Comparison of ENCODE assay signal across 9 cellular contexts in genomic region chr7:143321734-143322133, GRCh38. TPM values are rescaled to one million over a fixed set of nuclear protein-coding genes. Genes with fewer than 3 reads are reported as not detected.
A peak's percentile ranks its signal among the peaks of the same experiment; 100 is the strongest.
DNase-seq lines count a peak whose midpoint lies in the region; ATAC-seq, FAIRE-seq and TF ChIP-seq lines count a peak whose summit lies in the region.
"Had no signal": no experiment of that assay in that cellular context is flagged by ENCODE, and none has a peak within 500 bp of the region (broad histone marks: within the 10 kb centered on the region; RNA-seq: fewer than 3 reads in every experiment).

No MANE protein-coding gene starts in this region.

- H3K9me3 Mint-ChIP-seq in osteocyte (ENCODE audit: unreplicated experiment) = no peaks in the 10 kb centered on the region
- H3K9me3 Mint-ChIP-seq: nephron progenitor cell had no signal

- H3K36me3 Mint-ChIP-seq in osteocyte (ENCODE audit: unreplicated experiment) = no peaks in the 10 kb centered on the region

- peak; percentile 76 for TF ChIP-seq RAD21 in Ishikawa (IDR thresholded peaks at IDR 0.05; ENCODE audit: low read depth)

- DNase-seq in bronchial epithelial cell (ENCODE audit: low read depth) (no peak), pancreas (no peak), osteocyte (ENCODE audit: extremely low spot score, unreplicated experiment) (no peak), coronary artery (ENCODE audit: low spot score) (no peak)
- DNase-seq: amniotic stem cell, NCI-H69, nephron progenitor cell had no signal

- H3K36me3 ChIP-seq in bronchial epithelial cell (ENCODE audit: control insufficient read depth, insufficient read depth, low read length) (no peaks in the 10 kb centered on the region), pancreas (no peaks in the 10 kb centered on the region)

- no peaks in the 10 kb centered on the region for H3K9me3 ChIP-seq in pancreas

- intact Hi-C loops in pancreas (cut with DNase I) = no loop called here

- FAIRE-seq in bronchial epithelial cell (lab: Jason Lieb, UNC) (no peak), pancreas (lab: Jason Lieb, UNC) (no peak)

- H3K4me1 Mint-ChIP-seq in osteocyte (ENCODE audit: unreplicated experiment) = peaks cover 50% of the 10 kb centered on the region

- H3K4me1 ChIP-seq in pancreas = no peaks in the 10 kb centered on the region

- no peak for TF ChIP-seq EP300 in Ishikawa (IDR thresholded peaks at IDR 0.05; ENCODE audit: borderline replicate concordance)

- H3K27ac ChIP-seq in pancreas (no peak overlapping the region), coronary artery (no peak overlapping the region)

- 62 to 70% methylated on average over 4 of the region's 4 CpGs for WGBS in pancreas, 2 donors

- no peak overlapping the region for H3K4me3 Mint-ChIP-seq in osteocyte (ENCODE audit: unreplicated experiment)
- H3K4me3 Mint-ChIP-seq: nephron progenitor cell had no signal

- ATAC-seq in pancreas = peak in 3 of 4 donors; percentile 52 to 63 (median 53)
- no peak for ATAC-seq in GM21360 (IDR thresholded peaks at IDR 0.05; ENCODE audit: unreplicated experiment)

- TF ChIP-seq CTCF in bronchial epithelial cell (IDR thresholded peaks at IDR 0.05; ENCODE audit: insufficient read depth, low read length, severe bottlenecking) (peak; percentile 52), pancreas (IDR thresholded peaks at IDR 0.05) (no peak), osteocyte (IDR thresholded peaks at IDR 0.05) (no peak), coronary artery (IDR thresholded peaks at IDR 0.05) (no peak)

- H3K4me3 ChIP-seq in bronchial epithelial cell (ENCODE audit: low read depth, low read length) (no peak overlapping the region), pancreas (no peak overlapping the region), coronary artery (no peak overlapping the region)

- H3K27me3 Mint-ChIP-seq in osteocyte (ENCODE audit: unreplicated experiment) = no peaks in the 10 kb centered on the region

- no peak overlapping the region for H3K27ac Mint-ChIP-seq in osteocyte (ENCODE audit: unreplicated experiment)
- H3K27ac Mint-ChIP-seq: nephron progenitor cell had no signal

- H3K27me3 ChIP-seq in bronchial epithelial cell (ENCODE audit: control insufficient read depth, insufficient read depth, low read length) = no peaks in the 10 kb centered on the region
- no peaks in the 10 kb centered on the region for H3K27me3 ChIP-seq in pancreas

TF ChIP-seq in Ishikawa, 13 proteins besides CTCF, POLR2A, EP300 and RAD21:
- peak; percentile 67 for TF ChIP-seq REST (IDR thresholded peaks at IDR 0.05; ENCODE audit: low read depth)
- TF ChIP-seq CEBPB (IDR thresholded peaks at IDR 0.05) = no peak

RNA-seq across cellular contexts. Expression of gene CLCN1, which starts 5.8 kb away (rescaled TPM):
- under 0.01 and 0.13 TPM in 2 replicates for total RNA-seq in bronchial epithelial cell
- under 1 TPM in 1 of 6 donors, not detected in 5; 0.06 TPM for total RNA-seq in pancreas
- under 1 TPM in 1 of 2 donors, not detected in 1; 0.05 TPM for polyA plus RNA-seq in pancreas
- not detected in 2 replicates for total RNA-seq in osteocyte

RNA-seq across cellular contexts. Expression of gene CASP2, which starts 33.6 kb away (rescaled TPM):
- total RNA-seq in bronchial epithelial cell = 6.8 and 9.6 TPM in 2 replicates
- 10 to 100 TPM in 3 of 6 donors, 1 to 10 TPM in 3; 7.6 to 19.7 (median 10.6) TPM for total RNA-seq in pancreas
- polyA plus RNA-seq in pancreas = 1 to 10 TPM; 4.2 to 6.2 TPM
- total RNA-seq in osteocyte = 47.5 and 51.4 TPM in 2 replicates

RNA-seq across cellular contexts. Expression of gene TMEM139, which starts 37.0 kb away (rescaled TPM):
- total RNA-seq in bronchial epithelial cell = 1.0 and 3.7 TPM in 2 replicates
- 10 to 100 TPM in 1 of 6 donors, 1 to 10 TPM in 5; 4.2 to 17.3 (median 6.2) TPM for total RNA-seq in pancreas
- polyA plus RNA-seq in pancreas = 10 to 100 TPM; 13.7 to 14.4 TPM
- total RNA-seq in osteocyte = not detected in 2 replicates

RNA-seq across cellular contexts. Expression of gene FAM131B, which starts 40.8 kb away (rescaled TPM):
- total RNA-seq in bronchial epithelial cell = 0.26 and 0.53 TPM in 2 replicates
- under 1 TPM; 0.05 to 0.25 (median 0.15) TPM for total RNA-seq in pancreas
- under 1 TPM; 0.08 to 0.09 TPM for polyA plus RNA-seq in pancreas
- 17.0 and 18.4 TPM in 2 replicates for total RNA-seq in osteocyte

RNA-seq across cellular contexts. Expression of gene GSTK1, which starts 58.5 kb away (rescaled TPM):
- total RNA-seq in bronchial epithelial cell = 60.6 and 69.9 TPM in 2 replicates
- total RNA-seq in pancreas = 10 to 100 TPM; 47.7 to 89.6 (median 62.4) TPM
- polyA plus RNA-seq in pancreas = 100 to 1,000 TPM in 1 of 2 donors, 10 to 100 TPM in 1; 92.2 to 164 TPM
- total RNA-seq in osteocyte = 141 and 147 TPM in 2 replicates
